ENCODE assay signal across 8 cellular contexts in the genomic region with DNA sequence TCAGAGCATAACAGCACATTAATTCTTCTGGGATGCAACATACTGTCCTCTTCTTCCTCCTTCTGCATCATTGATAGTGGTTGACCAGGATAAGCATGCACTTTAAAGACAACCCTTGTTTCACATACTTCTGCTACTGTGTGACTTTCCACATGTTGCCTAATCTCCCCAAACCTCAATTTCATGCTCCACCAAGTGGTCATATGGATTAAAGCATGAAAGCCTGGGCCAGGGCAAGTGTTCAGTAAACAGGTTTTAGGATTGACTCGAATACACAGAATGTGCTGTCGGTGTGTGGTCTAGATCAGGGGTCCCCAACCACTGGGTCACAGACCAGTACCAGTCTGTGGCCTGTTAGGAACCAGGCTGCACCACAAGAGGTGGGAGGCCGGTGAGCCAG. TPM values are rescaled to one million over a fixed set of nuclear protein-coding genes. Genes with fewer than 3 reads are reported as not detected.
DNase-seq lines count a peak whose midpoint lies in the region; ATAC-seq, FAIRE-seq and TF ChIP-seq lines count a peak whose summit lies in the region.

No MANE protein-coding gene starts in this region.

- peaks cover 0 to 5% of the 10 kb centered on the region in 2 donors for H3K27me3 Mint-ChIP-seq in CD4-positive, alpha-beta memory T cell

- peaks cover 72% of the 10 kb centered on the region for H3K27me3 ChIP-seq in HCT116 (ENCODE audit: insufficient read depth, low read length)
- no peaks in the 10 kb centered on the region for H3K27me3 ChIP-seq in CD4-positive, alpha-beta memory T cell (ENCODE audit: insufficient read depth, low read length)

- no peaks in the 10 kb centered on the region for H3K9me3 ChIP-seq in HCT116 (ENCODE audit: control insufficient read depth in 1 of 2, insufficient read depth in 1 of 2, low read depth in 1 of 2, low read length in 2 of 2)
- H3K9me3 ChIP-seq in CD4-positive, alpha-beta memory T cell (ENCODE audit: control insufficient read depth in 1 of 2, low read length in 2 of 2): no peaks in the 10 kb centered on the region

- peak; percentile 64 for TF ChIP-seq RAD21 in HCT116 (IDR thresholded peaks at IDR 0.05; ENCODE audit: low read depth)

- ATAC-seq in HCT116 (peak; percentile 75), HG03565 (IDR thresholded peaks at IDR 0.05; ENCODE audit: unreplicated experiment) (no peak)

- RAD21 ChIA-PET in HCT116 (lab: Charles Lee; ENCODE audit: low non-redundant PET in 1 of 2, low total read pairs in 2 of 2, uncharacterized antibody in 2 of 2, unreplicated experiment in 2 of 2): no interaction called here

- TF ChIP-seq CTCF in HCT116 (IDR thresholded peaks at IDR 0.05 in 2 of 3, conservative IDR thresholded peaks at IDR 0.05 in 1 of 3; ENCODE audit: borderline replicate concordance in 1 of 3, insufficient read depth in 1 of 3, low read depth in 2 of 3, low read length in 2 of 3) (peak; percentile 37 to 55 (median 39); a peak in 4 of 6 replicates), fibroblast of pulmonary artery (IDR thresholded peaks at IDR 0.05; ENCODE audit: low read length, missing control alignments) (peak; percentile 70), retinal pigment epithelial cell (conservative IDR thresholded peaks at IDR 0.05; ENCODE audit: low read depth, low read length) (peak; percentile 70)

- H3K4me3 Mint-ChIP-seq in CD4-positive, alpha-beta memory T cell: no peak overlapping the region

- BruUV-seq in HCT116 (replicated peaks; lab: Mats Ljungman, UMichigan): no TSS peak

- H2AFZ ChIP-seq in HCT116 (ENCODE audit: low read depth, low read length, poor library complexity, severe bottlenecking): no peak overlapping the region

- H4K20me1 ChIP-seq in HCT116 (ENCODE audit: insufficient read depth): no peaks in the 10 kb centered on the region

- H3K27ac Mint-ChIP-seq in CD4-positive, alpha-beta memory T cell: no peak overlapping the region

- no peak overlapping the region for H3K4me2 ChIP-seq in HCT116 (ENCODE audit: low read length)

- H3K4me1 ChIP-seq in HCT116 (ENCODE audit: control insufficient read depth in 1 of 2, insufficient read depth in 2 of 2, low read length in 2 of 2): no peaks in the 10 kb centered on the region
- no peaks in the 10 kb centered on the region for H3K4me1 ChIP-seq in CD4-positive, alpha-beta memory T cell (ENCODE audit: insufficient read depth, low read length)

- POLR2A ChIA-PET in HCT116 (lab: Charles Lee): no interaction called here
- POLR2A ChIA-PET in CD4-positive, alpha-beta memory T cell (lab: Charles Lee; ENCODE audit: partially characterized antibody): no interaction called here

- CTCF ChIA-PET in HCT116 (lab: Charles Lee): interaction anchor here (1.3 to 2.1 kb wide), 3 partner anchors 336 to 646 kb away, joined by 3 to 11 read pairs (median 7); no protein-coding TSS in a partner anchor
- CTCF ChIA-PET in CD4-positive, alpha-beta memory T cell (lab: Charles Lee; ENCODE audit: partially characterized antibody): no interaction called here

- TF ChIP-seq POLR2A in HCT116 (IDR thresholded peaks at IDR 0.05; ENCODE audit: borderline replicate concordance, extremely low read depth, insufficient read depth, insufficient read length): no peak

- H3K36me3 Mint-ChIP-seq in CD4-positive, alpha-beta memory T cell: no peaks in the 10 kb centered on the region

- no peaks in the 10 kb centered on the region for H3K9me2 ChIP-seq in HCT116 (ENCODE audit: insufficient read depth)

- DNase-seq in AG08395 (ENCODE audit: low spot score): peak; percentile 67
- no peak for DNase-seq in HCT116 (ENCODE audit: low read depth, low spot score)
- DNase-seq in RCC 7860 (ENCODE audit: low spot score): peak; percentile 15
- DNase-seq in fibroblast of pulmonary artery (ENCODE audit: low read depth): peak; percentile 77
- no peak for DNase-seq in retinal pigment epithelial cell (ENCODE audit: low read depth)
- no peak for DNase-seq in CD4-positive, alpha-beta memory T cell
- no peak for DNase-seq in T-helper 9 cell

- H3K4me3 ChIP-seq in HCT116 (replicated peaks in 1 of 2; ENCODE audit: low read depth in 1 of 2, low read length in 2 of 2) (no peak overlapping the region), fibroblast of pulmonary artery (replicated peaks; ENCODE audit: low read depth, low read length) (no peak overlapping the region), retinal pigment epithelial cell (ENCODE audit: low read length) (no peak overlapping the region)
- H3K4me3 ChIP-seq in CD4-positive, alpha-beta memory T cell (ENCODE audit: low read length in 2 of 2): no peak overlapping the region

- no peaks in the 10 kb centered on the region for H3K79me2 ChIP-seq in HCT116 (ENCODE audit: insufficient read depth, low read length)

- no peak overlapping the region for H3K9ac ChIP-seq in HCT116 (ENCODE audit: low read length)

- no peaks in the 10 kb centered on the region for H3K9me3 Mint-ChIP-seq in CD4-positive, alpha-beta memory T cell

- H3K4me1 Mint-ChIP-seq in CD4-positive, alpha-beta memory T cell: no peaks in the 10 kb centered on the region

- no peaks in the 10 kb centered on the region for H3K36me3 ChIP-seq in HCT116 (ENCODE audit: control insufficient read depth in 1 of 2, insufficient read depth in 2 of 2, low read length in 2 of 2)
- H3K36me3 ChIP-seq in CD4-positive, alpha-beta memory T cell (ENCODE audit: insufficient read depth, low read length): no peaks in the 10 kb centered on the region

- intact Hi-C loops in HCT116 (cut with micrococcal nuclease): loop anchor here (1.0 kb wide), 1 partner anchor 336 kb away; no protein-coding TSS in a partner anchor
- intact Hi-C loops in CD4-positive, alpha-beta memory T cell (cut with micrococcal nuclease): loop anchor here (1.0 kb wide), 1 partner anchor 651 kb away; no protein-coding TSS in a partner anchor

- H3K27ac ChIP-seq in HCT116 (ENCODE audit: low read depth, low read length): no peak overlapping the region
- no peak overlapping the region for H3K27ac ChIP-seq in CD4-positive, alpha-beta memory T cell (ENCODE audit: low read depth, low read length)

- no peak for FAIRE-seq in RCC 7860 (lab: Jason Lieb, UNC)

TF ChIP-seq in HCT116, 20 proteins besides CTCF, POLR2A, EP300 and RAD21:
- TF ChIP-seq SRF (IDR thresholded peaks at IDR 0.05; ENCODE audit: low read depth) (no peak), CEBPB (IDR thresholded peaks at IDR 0.05; ENCODE audit: low read depth) (peak; percentile 57)

RNA-seq across cellular contexts. Expression of gene BFSP2, which starts 22.5 kb away (rescaled TPM):
- not detected for total RNA-seq in HCT116 (2021; ENCODE audit: unreplicated experiment)
- polyA plus RNA-seq in HCT116 (2012): not detected in 2 replicates
- not detected for total RNA-seq in CD4-positive, alpha-beta memory T cell
- polyA plus RNA-seq in CD4-positive, alpha-beta memory T cell: 1 to 10 TPM in 1 of 2 donors, under 1 TPM in 1; 0.86 to 1.3 TPM

Comparison
In these comparisons a context has a peak if more than half of its experiments do, and no peak if none do; other contexts are left out.
1. DNase-seq: peak in AG08395 (single experiment), RCC 7860 (single experiment) and fibroblast of pulmonary artery (single experiment); none in HCT116 (single experiment), retinal pigment epithelial cell (single experiment), CD4-positive, alpha-beta memory T cell (0 of 5) and T-helper 9 cell (single experiment).
2. Peak in every context shown above with its lines, with median percentiles within 50 percentile points of each other: CTCF ChIP-seq.